9 cellular contexts compared by ENCODE assay signal in the genomic region with DNA sequence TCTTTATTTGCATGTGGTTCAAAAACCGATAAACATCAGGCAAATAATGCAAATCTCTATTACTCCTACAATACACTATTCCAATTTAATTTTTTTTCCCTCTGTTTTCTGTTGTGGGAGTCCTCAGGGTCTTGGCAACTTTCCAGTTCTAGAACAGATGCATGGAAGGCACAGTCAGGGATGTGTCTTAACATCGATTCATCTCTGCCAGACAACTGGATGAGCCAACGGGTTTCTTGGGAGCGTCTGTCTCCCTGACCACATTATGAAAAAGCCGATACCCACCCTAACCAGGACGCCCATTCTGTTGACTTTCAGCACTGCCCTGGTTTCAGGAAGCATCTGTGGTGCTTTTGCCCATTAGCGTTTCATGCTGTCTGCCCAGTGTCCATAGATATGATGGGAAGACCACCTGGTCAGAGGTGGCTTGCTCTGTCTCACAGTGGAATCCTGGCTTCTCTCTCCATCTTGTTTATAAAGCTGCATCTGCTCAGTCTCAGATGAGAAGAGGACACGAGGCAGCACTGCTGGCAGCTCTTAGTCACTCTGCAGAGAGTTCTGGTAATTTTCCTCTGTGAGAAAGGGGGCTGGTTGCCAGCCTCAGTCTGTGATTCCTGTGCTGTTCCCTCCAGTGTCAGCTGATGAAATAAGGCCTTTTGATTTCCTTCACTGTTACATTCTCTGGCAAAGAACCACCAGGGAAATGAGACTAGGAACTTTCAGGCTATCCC. TPM values are rescaled to one million over a fixed set of nuclear protein-coding genes. Genes with fewer than 3 reads are reported as not detected.
DNase-seq lines count a peak whose midpoint lies in the region; ATAC-seq, FAIRE-seq and TF ChIP-seq lines count a peak whose summit lies in the region.
"Had no signal": no experiment of that assay in that cellular context is flagged by ENCODE, and none has a peak within 500 bp of the region (broad histone marks: within the 10 kb centered on the region; RNA-seq: fewer than 3 reads in every experiment).

No MANE protein-coding gene starts in this region.

- H3K27ac ChIP-seq in adrenal gland (peak overlapping the region in 4 of 5 donors; percentile 4 to 87 (median 70)), prostate gland (peak overlapping the region; percentile 59 to 64)

- no peak for FAIRE-seq in GM12891 (lab: Jason Lieb, UNC)

- intact Hi-C loops in adrenal gland (cut with DNase I), result no loop called here
- intact Hi-C loops in cardiac septum (cut with DNase I), result loop anchor here (2.0 kb wide), 1 partner anchor 57 kb away; no protein-coding TSS in a partner anchor
- intact Hi-C loops in prostate gland (cut with DNase I), result loop anchor here (5.0 to 10.0 kb wide), 2 partner anchors 58 to 211 kb away; partner anchors contain the start of gene KCNE4

- H3K4me1 ChIP-seq in adrenal gland (replicated peaks in 1 of 2), result peaks cover 5 to 11% of the 10 kb centered on the region in 2 donors
- H3K4me1 ChIP-seq in prostate gland (replicated peaks), result no peaks in the 10 kb centered on the region

- DNase-seq in DMS53 (lab: John Stamatoyannopoulos, UW), result peak; percentile 27
- DNase-seq in adrenal gland, result peak; percentile 67 to 96 (median 84)
- peak; percentile 84 for DNase-seq in cardiac septum (ENCODE audit: low spot score)
- DNase-seq in prostate gland (ENCODE audit: low spot score), result peak; percentile 43
- no peak for DNase-seq in GM12891 (ENCODE audit: insufficient read length, low spot score)
- DNase-seq: stimulated activated CD4-positive, alpha-beta T cell treated with anti-CD3 and anti-CD28 coated beads, Interleukin-4, amount 100 ng/mL, for 1 hour had no signal

- H3K36me3 ChIP-seq in adrenal gland (replicated peaks in 1 of 2), result no peaks in the 10 kb centered on the region
- no peaks in the 10 kb centered on the region for H3K36me3 ChIP-seq in prostate gland

- H3K27me3 ChIP-seq in adrenal gland (no peaks in the 10 kb centered on the region), prostate gland (replicated peaks; ENCODE audit: insufficient read depth) (no peaks in the 10 kb centered on the region)

- no peak for TF ChIP-seq CTCF in adrenal gland (IDR thresholded peaks at IDR 0.05)
- no peak for TF ChIP-seq CTCF in prostate gland (IDR thresholded peaks at IDR 0.05)

- no peak for ATAC-seq in GM21786 (IDR thresholded peaks at IDR 0.05; ENCODE audit: unreplicated experiment)
- no peak for ATAC-seq in HG02885 (IDR thresholded peaks at IDR 0.05; ENCODE audit: poor library complexity, unreplicated experiment)
- ATAC-seq in GM18868 (IDR thresholded peaks at IDR 0.05; ENCODE audit: unreplicated experiment), result no peak

- 49 to 61% (median 55%) methylated on average over 7 to 8 of the region's 8 CpGs for WGBS in adrenal gland, 4 donors
- 52% methylated on average over 8 of the region's 8 CpGs for WGBS in prostate gland

- TF ChIP-seq POLR2A in adrenal gland (IDR thresholded peaks at IDR 0.05) (no peak), prostate gland (IDR thresholded peaks at IDR 0.05) (no peak), GM12891 (IDR thresholded peaks at IDR 0.05; ENCODE audit: low read depth, low read length) (no peak)

- H3K4me3 ChIP-seq in adrenal gland (no peak overlapping the region), prostate gland (no peak overlapping the region)

- H3K9me3 ChIP-seq in adrenal gland (replicated peaks in 1 of 3), result no peaks in the 10 kb centered on the region
- no peaks in the 10 kb centered on the region for H3K9me3 ChIP-seq in prostate gland

TF ChIP-seq in GM12891, 5 proteins besides CTCF, POLR2A, EP300 and RAD21:
- no peak for TF ChIP-seq SPI1 (IDR thresholded peaks at IDR 0.05; ENCODE audit: low read depth, low read length)
- no peak for TF ChIP-seq POLR2AphosphoS5 (IDR thresholded peaks at IDR 0.05; ENCODE audit: low read depth, low read length)
- no peak for TF ChIP-seq TAF1 (IDR thresholded peaks at IDR 0.05; ENCODE audit: low read depth, low read length)
- TF ChIP-seq POU2F2 (IDR thresholded peaks at IDR 0.05; ENCODE audit: low read depth, low read length), result no peak
- no peak for TF ChIP-seq PAX5 (IDR thresholded peaks at IDR 0.05; ENCODE audit: insufficient read depth, low read length, severe bottlenecking)

RNA-seq across cellular contexts. Expression of gene KCNE4, which starts 57.9 kb away (rescaled TPM):
- total RNA-seq in adrenal gland (1 to 10 TPM in 7 of 8 donors, under 1 TPM in 1; 0.97 to 5.7 (median 3.6) TPM), cardiac septum (1.7 TPM), prostate gland (1 to 10 TPM; 1.0 to 4.1 TPM)
- 1 to 10 TPM; 1.4 to 2.1 (median 1.8) TPM for polyA plus RNA-seq in adrenal gland
- not detected for polyA plus RNA-seq in GM12891 (2012; ENCODE audit: low read depth, missing spikeins)

Comparison
In these comparisons a context has a peak if more than half of its experiments do, and no peak if none do; other contexts are left out.
1. intact Hi-C loops: an anchor here in cardiac septum (2.0 kb wide) and prostate gland (5.0 to 10.0 kb wide); none called in adrenal gland.